8 cellular contexts compared by ENCODE assay signal in the genomic region with DNA sequence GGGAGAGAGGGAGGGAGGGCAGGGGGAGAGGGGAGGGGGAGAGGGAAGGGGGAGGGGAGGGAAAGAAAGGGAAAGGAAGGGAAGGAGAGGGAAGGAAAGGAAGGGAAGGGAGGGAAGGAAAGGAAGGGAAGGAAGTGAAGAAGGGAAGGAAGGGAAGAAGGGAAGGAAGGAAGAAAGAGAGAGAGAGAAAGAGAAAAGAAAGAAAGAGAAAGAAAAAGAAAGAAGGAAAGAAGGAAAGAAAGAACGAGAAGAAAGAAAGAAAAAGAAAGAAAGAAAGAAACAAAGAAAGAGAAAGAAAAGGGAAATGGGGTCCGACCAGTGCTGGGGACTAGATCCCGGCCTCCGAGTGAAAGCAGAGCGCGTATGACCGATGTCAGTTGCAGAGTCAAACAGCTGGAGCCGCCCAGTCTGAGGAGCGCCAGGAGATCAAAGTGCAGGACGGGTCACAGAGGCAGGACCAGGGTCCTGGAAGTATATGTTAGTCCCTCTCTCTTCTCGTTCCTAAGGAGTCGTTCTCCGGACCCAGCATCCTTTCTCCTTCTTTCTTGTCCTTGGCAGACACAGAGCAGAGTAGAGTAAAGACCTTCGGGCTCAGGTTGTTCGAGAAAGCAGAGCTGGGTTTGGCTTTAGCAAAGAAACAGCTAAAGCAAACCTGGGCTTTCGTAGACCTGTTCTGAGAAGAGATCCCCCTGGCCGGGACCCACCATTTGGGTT.
DNase-seq lines count a peak whose midpoint lies in the region; ATAC-seq and TF ChIP-seq lines count a peak whose summit lies in the region.

No MANE protein-coding gene starts in this region.

- ATAC-seq in activated CD8-positive, alpha-beta T cell treated with anti-CD3 and anti-CD28 coated beads for 36 hours, result peak; percentile 20
- ATAC-seq in HG03108 (IDR thresholded peaks at IDR 0.05; ENCODE audit: unreplicated experiment), result no peak
- ATAC-seq in HG02973 (IDR thresholded peaks at IDR 0.05; ENCODE audit: unreplicated experiment), result no peak

- CTCF ChIA-PET in HEK293 (lab: Yijun Ruan, JAX), result interaction anchor here (0.6 to 6.4 kb wide), 54 partner anchors 9 to 519 kb away, joined by 3 to 58 read pairs (median 4); a partner anchor contains a TSS
- CTCF ChIA-PET in activated CD8-positive, alpha-beta T cell treated with anti-CD3 and anti-CD28 coated beads for 36 hours (lab: Charles Lee), result interaction anchor here (0.8 to 5.0 kb wide), 20 partner anchors 8 to 800 kb away, joined by 3 to 68 read pairs (median 4); no protein-coding TSS in a partner anchor

- H3K4me1 Mint-ChIP-seq in activated CD8-positive, alpha-beta T cell treated with anti-CD3 and anti-CD28 coated beads for 36 hours (ENCODE audit: low read depth), result peaks cover 8% of the 10 kb centered on the region

- no peaks in the 10 kb centered on the region for H3K36me3 Mint-ChIP-seq in activated CD8-positive, alpha-beta T cell treated with anti-CD3 and anti-CD28 coated beads for 36 hours (ENCODE audit: low read depth)

- no peaks in the 10 kb centered on the region for H3K9me3 ChIP-seq in HEK293 (ENCODE audit: control insufficient read depth, insufficient read depth, low read depth, low read length)

- H3K27ac Mint-ChIP-seq in activated CD8-positive, alpha-beta T cell treated with anti-CD3 and anti-CD28 coated beads for 36 hours, result no peak overlapping the region

- DNase-seq in Caki2 (ENCODE audit: low read depth), result peak; percentile 90
- DNase-seq in activated CD8-positive, alpha-beta T cell treated with anti-CD3 and anti-CD28 coated beads for 36 hours, result peak; percentile 9
- DNase-seq in left kidney (ENCODE audit: low read depth, low spot score), result peak; percentile 55
- DNase-seq in activated effector memory CD4-positive, alpha-beta T cell treated with anti-CD3 and anti-CD28 coated beads, Interleukin-2, amount 50 U/mL, for 16 hours, result no peak
- no peak for DNase-seq in pons (ENCODE audit: low spot score)

- in situ Hi-C loops in Caki2 (cut with HindIII; ENCODE audit: low pct_unique_long_range_greater_than_20kb, low sequenced_read_pairs), result loop anchor here (10.0 kb wide), 1 partner anchor 94 kb away; no protein-coding TSS in a partner anchor

- peak overlapping the region; percentile 49; the same call in 1 of the 2 replicates for H3K27ac ChIP-seq in HEK293 (ENCODE audit: extremely low read depth, low read depth, low read length)

- peaks cover 18% of the 10 kb centered on the region for H3K27me3 Mint-ChIP-seq in activated CD8-positive, alpha-beta T cell treated with anti-CD3 and anti-CD28 coated beads for 36 hours

- intact Hi-C loops in activated CD8-positive, alpha-beta T cell treated with anti-CD3 and anti-CD28 coated beads for 36 hours (cut with micrococcal nuclease), result loop anchor here (2.0 kb wide), 1 partner anchor 374 kb away; no protein-coding TSS in a partner anchor

- no peak overlapping the region; the same call in 1 of the 2 replicates for H3K4me3 ChIP-seq in HEK293 (ENCODE audit: low read depth, low read length)

- no peaks in the 10 kb centered on the region for H3K9me3 Mint-ChIP-seq in activated CD8-positive, alpha-beta T cell treated with anti-CD3 and anti-CD28 coated beads for 36 hours

- POLR2A ChIA-PET in HEK293 (lab: Yijun Ruan, JAX), result interaction anchor here (0.6 to 1.4 kb wide), 5 partner anchors 81 to 332 kb away, joined by 3 to 12 read pairs (median 4); a partner anchor contains a TSS
- POLR2A ChIA-PET in activated CD8-positive, alpha-beta T cell treated with anti-CD3 and anti-CD28 coated beads for 36 hours (lab: Charles Lee), result no interaction called here

- peak overlapping the region; percentile 47 for H3K4me3 Mint-ChIP-seq in activated CD8-positive, alpha-beta T cell treated with anti-CD3 and anti-CD28 coated beads for 36 hours

- H3K36me3 ChIP-seq in HEK293 (ENCODE audit: control insufficient read depth in 2 of 2, insufficient read depth in 1 of 2, low read length in 2 of 2), result no peaks in the 10 kb centered on the region

- TF ChIP-seq CTCF in HEK293 (tag by site-specific recombination; IDR thresholded peaks at IDR 0.05), result no peak
- TF ChIP-seq CTCF in activated CD8-positive, alpha-beta T cell treated with anti-CD3 and anti-CD28 coated beads for 36 hours (IDR thresholded peaks at IDR 0.05), result no peak

- peaks cover 9% of the 10 kb centered on the region for H3K4me1 ChIP-seq in HEK293 (ENCODE audit: control insufficient read depth, insufficient read depth, low read length)

TF ChIP-seq in HEK293, 187 proteins besides CTCF, POLR2A, EP300 and RAD21 (continues in another document):
- TF ChIP-seq ZNF175 (tag by site-specific recombination; IDR thresholded peaks at IDR 0.05) (no peak), ZBTB17 (tag by site-specific recombination; IDR thresholded peaks at IDR 0.05) (peak; percentile 84), ZBTB48 (tag by site-specific recombination; IDR thresholded peaks at IDR 0.05) (0 out of 2 replicates have a peak, but pooled peaks have one; percentile 39), ZNF664 (tag by site-specific recombination; IDR thresholded peaks at IDR 0.05) (no peak), ZNF391 (tag by site-specific recombination; IDR thresholded peaks at IDR 0.05; ENCODE audit: borderline replicate concordance, low read depth) (0 out of 2 replicates have a peak, but pooled peaks have one; percentile 61), ZNF366 (tag by site-specific recombination; conservative IDR thresholded peaks at IDR 0.05) (peak; percentile 98), TCF7L2 (IDR thresholded peaks at IDR 0.05; ENCODE audit: borderline replicate concordance, low read depth, low read length) (peak; percentile 87), PRDM1 (tag by site-specific recombination; IDR thresholded peaks at IDR 0.05) (peak; percentile 97), ZFP3 (tag by site-specific recombination; IDR thresholded peaks at IDR 0.05; ENCODE audit: low read depth) (no peak), ZNF596 (tag by site-specific recombination; IDR thresholded peaks at IDR 0.05) (0 out of 2 replicates have a peak, but pooled peaks have one; percentile 36), KLF8 (tag by site-specific recombination; IDR thresholded peaks at IDR 0.05) (peak; percentile 32; the same call in 1 of the 2 replicates), HOXC10 (CRISPR knock-in tag; IDR thresholded peaks at IDR 0.05) (no peak), ZNF292 (tag by site-specific recombination; IDR thresholded peaks at IDR 0.05; ENCODE audit: borderline replicate concordance, low read depth) (no peak)
- TF ChIP-seq, protein P1, sequence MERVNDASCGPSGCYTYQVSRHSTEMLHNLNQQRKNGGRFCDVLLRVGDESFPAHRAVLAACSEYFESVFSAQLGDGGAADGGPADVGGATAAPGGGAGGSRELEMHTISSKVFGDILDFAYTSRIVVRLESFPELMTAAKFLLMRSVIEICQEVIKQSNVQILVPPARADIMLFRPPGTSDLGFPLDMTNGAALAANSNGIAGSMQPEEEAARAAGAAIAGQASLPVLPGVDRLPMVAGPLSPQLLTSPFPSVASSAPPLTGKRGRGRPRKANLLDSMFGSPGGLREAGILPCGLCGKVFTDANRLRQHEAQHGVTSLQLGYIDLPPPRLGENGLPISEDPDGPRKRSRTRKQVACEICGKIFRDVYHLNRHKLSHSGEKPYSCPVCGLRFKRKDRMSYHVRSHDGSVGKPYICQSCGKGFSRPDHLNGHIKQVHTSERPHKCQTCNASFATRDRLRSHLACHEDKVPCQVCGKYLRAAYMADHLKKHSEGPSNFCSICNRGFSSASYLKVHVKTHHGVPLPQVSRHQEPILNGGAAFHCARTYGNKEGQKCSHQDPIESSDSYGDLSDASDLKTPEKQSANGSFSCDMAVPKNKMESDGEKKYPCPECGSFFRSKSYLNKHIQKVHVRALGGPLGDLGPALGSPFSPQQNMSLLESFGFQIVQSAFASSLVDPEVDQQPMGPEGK (tag by site-specific recombination; IDR thresholded peaks at IDR 0.05), result 0 out of 2 replicates have a peak, but pooled peaks have one; percentile 12
- TF ChIP-seq, protein P2, sequence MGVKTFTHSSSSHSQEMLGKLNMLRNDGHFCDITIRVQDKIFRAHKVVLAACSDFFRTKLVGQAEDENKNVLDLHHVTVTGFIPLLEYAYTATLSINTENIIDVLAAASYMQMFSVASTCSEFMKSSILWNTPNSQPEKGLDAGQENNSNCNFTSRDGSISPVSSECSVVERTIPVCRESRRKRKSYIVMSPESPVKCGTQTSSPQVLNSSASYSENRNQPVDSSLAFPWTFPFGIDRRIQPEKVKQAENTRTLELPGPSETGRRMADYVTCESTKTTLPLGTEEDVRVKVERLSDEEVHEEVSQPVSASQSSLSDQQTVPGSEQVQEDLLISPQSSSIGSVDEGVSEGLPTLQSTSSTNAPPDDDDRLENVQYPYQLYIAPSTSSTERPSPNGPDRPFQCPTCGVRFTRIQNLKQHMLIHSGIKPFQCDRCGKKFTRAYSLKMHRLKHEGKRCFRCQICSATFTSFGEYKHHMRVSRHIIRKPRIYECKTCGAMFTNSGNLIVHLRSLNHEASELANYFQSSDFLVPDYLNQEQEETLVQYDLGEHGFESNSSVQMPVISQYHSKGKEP (tag by site-specific recombination; IDR thresholded peaks at IDR 0.05), result no peak
- TF ChIP-seq, protein P3, sequence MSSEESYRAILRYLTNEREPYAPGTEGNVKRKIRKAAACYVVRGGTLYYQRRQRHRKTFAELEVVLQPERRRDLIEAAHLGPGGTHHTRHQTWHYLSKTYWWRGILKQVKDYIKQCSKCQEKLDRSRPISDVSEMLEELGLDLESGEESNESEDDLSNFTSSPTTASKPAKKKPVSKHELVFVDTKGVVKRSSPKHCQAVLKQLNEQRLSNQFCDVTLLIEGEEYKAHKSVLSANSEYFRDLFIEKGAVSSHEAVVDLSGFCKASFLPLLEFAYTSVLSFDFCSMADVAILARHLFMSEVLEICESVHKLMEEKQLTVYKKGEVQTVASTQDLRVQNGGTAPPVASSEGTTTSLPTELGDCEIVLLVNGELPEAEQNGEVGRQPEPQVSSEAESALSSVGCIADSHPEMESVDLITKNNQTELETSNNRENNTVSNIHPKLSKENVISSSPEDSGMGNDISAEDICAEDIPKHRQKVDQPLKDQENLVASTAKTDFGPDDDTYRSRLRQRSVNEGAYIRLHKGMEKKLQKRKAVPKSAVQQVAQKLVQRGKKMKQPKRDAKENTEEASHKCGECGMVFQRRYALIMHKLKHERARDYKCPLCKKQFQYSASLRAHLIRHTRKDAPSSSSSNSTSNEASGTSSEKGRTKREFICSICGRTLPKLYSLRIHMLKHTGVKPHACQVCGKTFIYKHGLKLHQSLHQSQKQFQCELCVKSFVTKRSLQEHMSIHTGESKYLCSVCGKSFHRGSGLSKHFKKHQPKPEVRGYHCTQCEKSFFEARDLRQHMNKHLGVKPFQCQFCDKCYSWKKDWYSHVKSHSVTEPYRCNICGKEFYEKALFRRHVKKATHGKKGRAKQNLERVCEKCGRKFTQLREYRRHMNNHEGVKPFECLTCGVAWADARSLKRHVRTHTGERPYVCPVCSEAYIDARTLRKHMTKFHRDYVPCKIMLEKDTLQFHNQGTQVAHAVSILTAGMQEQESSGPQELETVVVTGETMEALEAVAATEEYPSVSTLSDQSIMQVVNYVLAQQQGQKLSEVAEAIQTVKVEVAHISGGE (tag by site-specific recombination; conservative IDR thresholded peaks at IDR 0.05; ENCODE audit: low read depth), result 0 out of 2 replicates have a peak, but pooled peaks have one; percentile 28

Comparison
In these comparisons a context has a peak if more than half of its experiments do, and no peak if none do; other contexts are left out.
1. DNase-seq: peak in Caki2 (single experiment), activated CD8-positive, alpha-beta T cell treated with anti-CD3 and anti-CD28 coated beads for 36 hours (single experiment) and left kidney (single experiment); none in activated effector memory CD4-positive, alpha-beta T cell treated with anti-CD3 and anti-CD28 coated beads, Interleukin-2, amount 50 U/mL, for 16 hours (single experiment) and pons (single experiment).